22 cellular contexts compared by ENCODE assay signal in the genomic region with DNA sequence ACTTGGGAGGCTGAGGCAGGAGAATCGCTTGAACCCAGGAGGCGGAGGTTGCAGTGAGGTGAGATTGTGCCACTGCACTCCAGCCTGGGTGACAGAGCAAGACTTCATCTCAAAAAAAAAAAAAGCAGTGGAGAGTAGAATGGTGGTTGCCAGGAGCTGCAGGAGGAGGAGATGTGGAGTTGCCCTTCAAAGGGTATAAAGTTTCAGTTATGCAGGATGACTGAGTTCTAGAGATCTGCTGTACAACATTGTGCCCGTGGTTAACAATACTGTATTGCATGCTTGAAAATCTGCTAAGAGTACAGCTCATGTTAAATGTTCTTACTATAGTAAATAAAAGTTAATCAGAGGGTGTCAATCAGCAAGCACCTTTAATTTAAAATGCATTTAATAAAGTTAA. TPM values are rescaled to one million over a fixed set of nuclear protein-coding genes. Genes with fewer than 3 reads are reported as not detected.
DNase-seq lines count a peak whose midpoint lies in the region; ATAC-seq lines count a peak whose summit lies in the region.
"Had no signal": no experiment of that assay in that cellular context is flagged by ENCODE, and none has a peak within 500 bp of the region (broad histone marks: within the 10 kb centered on the region; RNA-seq: fewer than 3 reads in every experiment).

No MANE protein-coding gene starts in this region.

- no peaks in the 10 kb centered on the region for H3K36me3 Mint-ChIP-seq in activated CD4-positive, alpha-beta T cell treated with anti-CD3 and anti-CD28 coated beads for 36 hours (ENCODE audit: low read depth)
- no peaks in the 10 kb centered on the region for H3K36me3 Mint-ChIP-seq in activated naive CD4-positive, alpha-beta T cell treated with anti-CD3 and anti-CD28 coated beads, Interleukin-2, amount 50 U/mL, for 72 hours
- H3K36me3 Mint-ChIP-seq: CD14-positive monocyte; CD8-positive, alpha-beta memory T cell had no signal

- POLR2A ChIA-PET in activated CD4-positive, alpha-beta T cell treated with anti-CD3 and anti-CD28 coated beads for 36 hours (lab: Charles Lee): no interaction called here

- H3K4me1 Mint-ChIP-seq in activated CD4-positive, alpha-beta T cell treated with anti-CD3 and anti-CD28 coated beads for 36 hours: no peaks in the 10 kb centered on the region
- H3K4me1 Mint-ChIP-seq: CD14-positive monocyte; CD8-positive, alpha-beta memory T cell had no signal

- H3K9me3 Mint-ChIP-seq in activated CD4-positive, alpha-beta T cell treated with anti-CD3 and anti-CD28 coated beads for 36 hours (ENCODE audit: low read depth): no peaks in the 10 kb centered on the region
- H3K9me3 Mint-ChIP-seq in activated naive CD4-positive, alpha-beta T cell treated with anti-CD3 and anti-CD28 coated beads, Interleukin-2, amount 50 U/mL, for 72 hours: no peaks in the 10 kb centered on the region
- H3K9me3 Mint-ChIP-seq: CD4-positive, alpha-beta T cell; CD8-positive, alpha-beta memory T cell; HFFc6 had no signal

- H3K27me3 Mint-ChIP-seq in activated CD4-positive, alpha-beta T cell treated with anti-CD3 and anti-CD28 coated beads for 36 hours: no peaks in the 10 kb centered on the region
- H3K27me3 Mint-ChIP-seq: CD4-positive, alpha-beta T cell had no signal

- intact Hi-C loops in activated CD4-positive, alpha-beta T cell treated with anti-CD3 and anti-CD28 coated beads for 36 hours (cut with DNase I, micrococcal nuclease): no loop called here

- ATAC-seq in activated CD4-positive, alpha-beta T cell treated with anti-CD3 and anti-CD28 coated beads for 36 hours: peak; percentile 76
- ATAC-seq in activated naive CD4-positive, alpha-beta T cell treated with anti-CD3 and anti-CD28 coated beads, Interleukin-2, amount 50 U/mL, for 72 hours: peak; percentile 68 to 84
- ATAC-seq in stimulated activated naive CD8-positive, alpha-beta T cell treated with anti-CD3 and anti-CD28 coated beads, Interleukin-15, Interleukin-2, amounts not matched to agents 100 U/mL and 50 U/mL, for 24 hours: peak; percentile 55
- ATAC-seq in GM19395 (IDR thresholded peaks at IDR 0.05; ENCODE audit: unreplicated experiment): no peak
- ATAC-seq: A549, GM12878 had no signal

- no peak for DNase-seq in activated CD4-positive, alpha-beta T cell treated with anti-CD3 and anti-CD28 coated beads for 36 hours
- no peak for DNase-seq in activated CD4-positive, alpha-beta T cell treated with anti-CD3 and anti-CD28 coated beads, Interleukin-2, amount 50 U/mL, for 4 hours
- DNase-seq in activated naive CD4-positive, alpha-beta T cell treated with anti-CD3 and anti-CD28 coated beads, Interleukin-2, amount 50 U/mL, for 72 hours (ENCODE audit: low spot score in 2 of 2): no peak
- DNase-seq in activated naive CD4-positive, alpha-beta T cell (lab: John Stamatoyannopoulos, UW): no peak
- no peak for DNase-seq in stimulated activated naive CD8-positive, alpha-beta T cell treated with anti-CD3 and anti-CD28 coated beads, Interleukin-15, Interleukin-2, amounts not matched to agents 100 U/mL and 50 U/mL, for 24 hours
- no peak for DNase-seq in activated CD8-positive, alpha-beta memory T cell treated with anti-CD3 and anti-CD28 coated beads, Interleukin-2, amount 50 U/mL, for 48 hours
- DNase-seq: 8988T; ACHN; AML-193; BE2C; CD4-positive, alpha-beta T cell; CD8-positive, alpha-beta memory T cell; DMS 273 treated with DMSO at 0.1 percent for 48 hours; DMS79; EL; GDM1; GOT3; HFFc6 had no signal

- no peak overlapping the region for H3K4me3 Mint-ChIP-seq in activated CD4-positive, alpha-beta T cell treated with anti-CD3 and anti-CD28 coated beads for 36 hours
- H3K4me3 Mint-ChIP-seq: CD14-positive monocyte; CD4-positive, alpha-beta T cell; CD8-positive, alpha-beta memory T cell; HFFc6 had no signal

- no peak overlapping the region for H3K27ac Mint-ChIP-seq in activated CD4-positive, alpha-beta T cell treated with anti-CD3 and anti-CD28 coated beads for 36 hours
- H3K27ac Mint-ChIP-seq in activated naive CD4-positive, alpha-beta T cell treated with anti-CD3 and anti-CD28 coated beads, Interleukin-2, amount 50 U/mL, for 72 hours: peak overlapping the region in 1 of 2 donors; percentile 46
- H3K27ac Mint-ChIP-seq: CD14-positive monocyte; CD4-positive, alpha-beta T cell; HFFc6 had no signal

- CTCF ChIA-PET in activated CD4-positive, alpha-beta T cell treated with anti-CD3 and anti-CD28 coated beads for 36 hours (lab: Charles Lee): interaction anchor here (0.6 to 1.3 kb wide), 2 partner anchors 87 to 132 kb away, joined by 3 to 4 read pairs; a partner anchor contains a TSS

RNA-seq across cellular contexts. Expression of a gene that starts 28.4 kb away (rescaled TPM):
- total RNA-seq in activated CD4-positive, alpha-beta T cell treated with anti-CD3 and anti-CD28 coated beads for 36 hours: 1 to 10 TPM; 1.6 TPM
- 1 to 10 TPM; 1.7 to 8.4 TPM for total RNA-seq in activated naive CD4-positive, alpha-beta T cell treated with anti-CD3 and anti-CD28 coated beads, Interleukin-2, amount 50 U/mL, for 72 hours

RNA-seq across cellular contexts. Expression of a gene that starts 50.1 kb away (rescaled TPM):
- 100 to 1,000 TPM; 253 to 258 TPM for total RNA-seq in activated CD4-positive, alpha-beta T cell treated with anti-CD3 and anti-CD28 coated beads for 36 hours
- 100 to 1,000 TPM; 243 to 250 TPM for total RNA-seq in activated naive CD4-positive, alpha-beta T cell treated with anti-CD3 and anti-CD28 coated beads, Interleukin-2, amount 50 U/mL, for 72 hours
